ENCODE assay signal across 1 cellular context in the genomic region with DNA sequence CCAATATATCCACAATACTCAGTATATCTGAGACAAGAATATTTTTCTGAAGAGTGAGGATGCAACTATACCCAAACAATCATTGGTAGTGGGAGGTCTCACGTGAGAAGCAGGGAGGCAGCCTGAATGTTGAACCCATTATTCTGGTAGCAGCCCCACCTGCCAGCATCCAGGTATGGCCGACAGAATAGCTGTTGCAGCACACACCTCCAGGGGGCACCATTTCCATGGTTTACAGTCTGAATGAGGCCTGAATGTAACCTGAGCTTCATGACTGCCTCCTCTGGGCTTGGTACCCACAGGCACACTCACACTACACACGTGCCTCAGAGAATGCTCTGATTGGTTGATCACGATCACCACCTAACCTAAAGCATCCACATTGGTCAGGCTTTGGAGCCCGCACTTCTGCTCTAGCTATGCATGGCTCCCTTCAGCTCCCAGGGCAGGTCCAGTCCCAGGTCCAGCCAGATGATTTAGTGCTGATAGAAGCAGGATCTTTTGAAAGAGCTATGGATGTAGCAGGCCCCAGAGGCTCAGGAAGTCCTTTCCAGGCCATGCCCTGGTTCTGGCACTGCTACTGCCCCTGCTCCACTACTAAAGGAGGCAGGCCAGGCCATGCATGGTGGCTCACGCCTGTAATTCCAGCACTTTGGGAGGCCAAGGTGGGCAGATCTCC.
TF ChIP-seq lines count a peak whose summit lies in the region.

No MANE protein-coding gene starts in this region.

TF ChIP-seq in GM23338, 12 proteins besides CTCF, POLR2A, EP300 and RAD21:
- TF ChIP-seq, protein P1, sequence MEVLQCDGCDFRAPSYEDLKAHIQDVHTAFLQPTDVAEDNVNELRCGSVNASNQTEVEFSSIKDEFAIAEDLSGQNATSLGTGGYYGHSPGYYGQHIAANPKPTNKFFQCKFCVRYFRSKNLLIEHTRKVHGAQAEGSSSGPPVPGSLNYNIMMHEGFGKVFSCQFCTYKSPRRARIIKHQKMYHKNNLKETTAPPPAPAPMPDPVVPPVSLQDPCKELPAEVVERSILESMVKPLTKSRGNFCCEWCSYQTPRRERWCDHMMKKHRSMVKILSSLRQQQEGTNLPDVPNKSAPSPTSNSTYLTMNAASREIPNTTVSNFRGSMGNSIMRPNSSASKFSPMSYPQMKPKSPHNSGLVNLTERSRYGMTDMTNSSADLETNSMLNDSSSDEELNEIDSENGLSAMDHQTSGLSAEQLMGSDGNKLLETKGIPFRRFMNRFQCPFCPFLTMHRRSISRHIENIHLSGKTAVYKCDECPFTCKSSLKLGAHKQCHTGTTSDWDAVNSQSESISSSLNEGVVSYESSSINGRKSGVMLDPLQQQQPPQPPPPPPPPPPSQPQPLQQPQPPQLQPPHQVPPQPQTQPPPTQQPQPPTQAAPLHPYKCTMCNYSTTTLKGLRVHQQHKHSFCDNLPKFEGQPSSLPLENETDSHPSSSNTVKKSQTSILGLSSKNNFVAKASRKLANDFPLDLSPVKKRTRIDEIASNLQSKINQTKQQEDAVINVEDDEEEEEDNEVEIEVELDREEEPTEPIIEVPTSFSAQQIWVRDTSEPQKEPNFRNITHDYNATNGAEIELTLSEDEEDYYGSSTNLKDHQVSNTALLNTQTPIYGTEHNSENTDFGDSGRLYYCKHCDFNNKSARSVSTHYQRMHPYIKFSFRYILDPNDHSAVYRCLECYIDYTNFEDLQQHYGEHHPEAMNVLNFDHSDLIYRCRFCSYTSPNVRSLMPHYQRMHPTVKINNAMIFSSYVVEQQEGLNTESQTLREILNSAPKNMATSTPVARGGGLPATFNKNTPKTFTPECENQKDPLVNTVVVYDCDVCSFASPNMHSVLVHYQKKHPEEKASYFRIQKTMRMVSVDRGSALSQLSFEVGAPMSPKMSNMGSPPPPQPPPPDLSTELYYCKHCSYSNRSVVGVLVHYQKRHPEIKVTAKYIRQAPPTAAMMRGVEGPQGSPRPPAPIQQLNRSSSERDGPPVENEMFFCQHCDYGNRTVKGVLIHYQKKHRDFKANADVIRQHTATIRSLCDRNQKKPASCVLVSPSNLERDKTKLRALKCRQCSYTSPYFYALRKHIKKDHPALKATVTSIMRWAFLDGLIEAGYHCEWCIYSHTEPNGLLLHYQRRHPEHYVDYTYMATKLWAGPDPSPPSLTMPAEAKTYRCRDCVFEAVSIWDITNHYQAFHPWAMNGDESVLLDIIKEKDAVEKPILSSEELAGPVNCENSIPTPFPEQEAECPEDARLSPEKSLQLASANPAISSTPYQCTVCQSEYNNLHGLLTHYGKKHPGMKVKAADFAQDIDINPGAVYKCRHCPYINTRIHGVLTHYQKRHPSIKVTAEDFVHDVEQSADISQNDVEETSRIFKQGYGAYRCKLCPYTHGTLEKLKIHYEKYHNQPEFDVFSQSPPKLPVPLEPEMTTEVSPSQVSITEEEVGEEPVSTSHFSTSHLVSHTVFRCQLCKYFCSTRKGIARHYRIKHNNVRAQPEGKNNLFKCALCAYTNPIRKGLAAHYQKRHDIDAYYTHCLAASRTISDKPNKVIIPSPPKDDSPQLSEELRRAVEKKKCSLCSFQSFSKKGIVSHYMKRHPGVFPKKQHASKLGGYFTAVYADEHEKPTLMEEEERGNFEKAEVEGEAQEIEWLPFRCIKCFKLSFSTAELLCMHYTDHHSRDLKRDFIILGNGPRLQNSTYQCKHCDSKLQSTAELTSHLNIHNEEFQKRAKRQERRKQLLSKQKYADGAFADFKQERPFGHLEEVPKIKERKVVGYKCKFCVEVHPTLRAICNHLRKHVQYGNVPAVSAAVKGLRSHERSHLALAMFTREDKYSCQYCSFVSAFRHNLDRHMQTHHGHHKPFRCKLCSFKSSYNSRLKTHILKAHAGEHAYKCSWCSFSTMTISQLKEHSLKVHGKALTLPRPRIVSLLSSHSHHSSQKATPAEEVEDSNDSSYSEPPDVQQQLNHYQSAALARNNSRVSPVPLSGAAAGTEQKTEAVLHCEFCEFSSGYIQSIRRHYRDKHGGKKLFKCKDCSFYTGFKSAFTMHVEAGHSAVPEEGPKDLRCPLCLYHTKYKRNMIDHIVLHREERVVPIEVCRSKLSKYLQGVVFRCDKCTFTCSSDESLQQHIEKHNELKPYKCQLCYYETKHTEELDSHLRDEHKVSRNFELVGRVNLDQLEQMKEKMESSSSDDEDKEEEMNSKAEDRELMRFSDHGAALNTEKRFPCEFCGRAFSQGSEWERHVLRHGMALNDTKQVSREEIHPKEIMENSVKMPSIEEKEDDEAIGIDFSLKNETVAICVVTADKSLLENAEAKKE (CRISPR knock-in tag; IDR thresholded peaks at IDR 0.05): no peak
- TF ChIP-seq ZNF331 (CRISPR knock-in tag; IDR thresholded peaks at IDR 0.05; ENCODE audit: low read depth): no peak
- peak; percentile 52; the same call in 1 of the 2 replicates for TF ChIP-seq POLR2AphosphoS5 (IDR thresholded peaks at IDR 0.05; ENCODE audit: low read depth)
- no peak for TF ChIP-seq STAT1 (IDR thresholded peaks at IDR 0.05; ENCODE audit: unreplicated experiment)
- TF ChIP-seq EZH2 (IDR thresholded peaks at IDR 0.05; ENCODE audit: low read depth, unreplicated experiment): no peak
- TF ChIP-seq EZH2phosphoT487 (IDR thresholded peaks at IDR 0.05; ENCODE audit: unreplicated experiment): no peak
- peak; percentile 40; the same call in 1 of the 2 replicates for TF ChIP-seq CREB1 (CRISPR knock-in tag; IDR thresholded peaks at IDR 0.05; ENCODE audit: low read depth)
- TF ChIP-seq, protein P2, sequence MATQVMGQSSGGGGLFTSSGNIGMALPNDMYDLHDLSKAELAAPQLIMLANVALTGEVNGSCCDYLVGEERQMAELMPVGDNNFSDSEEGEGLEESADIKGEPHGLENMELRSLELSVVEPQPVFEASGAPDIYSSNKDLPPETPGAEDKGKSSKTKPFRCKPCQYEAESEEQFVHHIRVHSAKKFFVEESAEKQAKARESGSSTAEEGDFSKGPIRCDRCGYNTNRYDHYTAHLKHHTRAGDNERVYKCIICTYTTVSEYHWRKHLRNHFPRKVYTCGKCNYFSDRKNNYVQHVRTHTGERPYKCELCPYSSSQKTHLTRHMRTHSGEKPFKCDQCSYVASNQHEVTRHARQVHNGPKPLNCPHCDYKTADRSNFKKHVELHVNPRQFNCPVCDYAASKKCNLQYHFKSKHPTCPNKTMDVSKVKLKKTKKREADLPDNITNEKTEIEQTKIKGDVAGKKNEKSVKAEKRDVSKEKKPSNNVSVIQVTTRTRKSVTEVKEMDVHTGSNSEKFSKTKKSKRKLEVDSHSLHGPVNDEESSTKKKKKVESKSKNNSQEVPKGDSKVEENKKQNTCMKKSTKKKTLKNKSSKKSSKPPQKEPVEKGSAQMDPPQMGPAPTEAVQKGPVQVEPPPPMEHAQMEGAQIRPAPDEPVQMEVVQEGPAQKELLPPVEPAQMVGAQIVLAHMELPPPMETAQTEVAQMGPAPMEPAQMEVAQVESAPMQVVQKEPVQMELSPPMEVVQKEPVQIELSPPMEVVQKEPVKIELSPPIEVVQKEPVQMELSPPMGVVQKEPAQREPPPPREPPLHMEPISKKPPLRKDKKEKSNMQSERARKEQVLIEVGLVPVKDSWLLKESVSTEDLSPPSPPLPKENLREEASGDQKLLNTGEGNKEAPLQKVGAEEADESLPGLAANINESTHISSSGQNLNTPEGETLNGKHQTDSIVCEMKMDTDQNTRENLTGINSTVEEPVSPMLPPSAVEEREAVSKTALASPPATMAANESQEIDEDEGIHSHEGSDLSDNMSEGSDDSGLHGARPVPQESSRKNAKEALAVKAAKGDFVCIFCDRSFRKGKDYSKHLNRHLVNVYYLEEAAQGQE (IDR thresholded peaks at IDR 0.05; ENCODE audit: unreplicated experiment): no peak
- TF ChIP-seq ZNF114 (CRISPR knock-in tag; IDR thresholded peaks at IDR 0.05): no peak
- no peak for TF ChIP-seq JUNB (IDR thresholded peaks at IDR 0.05; ENCODE audit: unreplicated experiment)
